Comparison of ENCODE assay signal across 8 cellular contexts in the genomic region with DNA sequence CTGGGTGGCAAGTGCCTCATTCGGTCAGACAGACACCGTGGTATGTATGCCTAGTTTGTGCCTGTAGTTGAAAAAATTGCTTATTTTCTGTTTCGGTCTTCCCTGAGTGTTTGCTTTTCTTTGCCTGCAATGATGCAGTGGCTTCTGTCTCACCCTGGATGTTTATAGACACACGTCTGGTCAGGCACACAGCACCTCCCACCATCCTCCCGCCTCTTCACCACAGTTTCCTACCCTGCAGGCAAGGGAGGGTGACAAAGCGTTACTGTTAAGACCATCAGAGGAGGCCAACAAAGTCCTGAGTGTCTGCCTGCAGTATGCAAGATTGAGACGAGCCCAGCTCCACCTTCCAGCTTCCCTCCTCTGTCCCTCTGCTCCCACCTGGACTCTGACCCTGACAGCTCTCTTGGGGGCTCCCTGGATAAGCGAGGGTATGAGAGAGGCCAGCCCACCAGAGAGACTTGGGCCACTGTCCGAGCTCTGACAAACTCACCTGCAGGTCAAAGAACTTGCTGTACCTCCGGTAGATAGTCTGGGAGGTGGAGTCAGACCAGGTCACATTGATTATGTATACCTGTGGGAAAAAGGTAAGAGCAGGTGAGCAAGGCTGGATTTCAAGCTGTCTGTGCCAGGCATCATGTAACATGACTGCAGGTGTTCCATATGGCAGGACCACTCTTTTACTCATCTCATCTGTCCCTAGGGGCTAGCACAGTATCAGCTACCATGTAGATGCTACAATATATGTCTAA. TPM values are rescaled to one million over a fixed set of nuclear protein-coding genes. Genes with fewer than 3 reads are reported as not detected.
DNase-seq lines count a peak whose midpoint lies in the region; ATAC-seq and TF ChIP-seq lines count a peak whose summit lies in the region.

No MANE protein-coding gene starts in this region.

- ATAC-seq in HG02759 (IDR thresholded peaks at IDR 0.05; ENCODE audit: unreplicated experiment): peak; percentile 97
- ATAC-seq in Panc1: peak; percentile 80
- no peak for ATAC-seq in GM19035 (IDR thresholded peaks at IDR 0.05; ENCODE audit: unreplicated experiment)

- DNase-seq in GM13977 (ENCODE audit: low spot score) (peak; percentile 40), Panc1 (ENCODE audit: low read depth, low spot score) (no peak), AG08396 (ENCODE audit: low spot score) (no peak), Calu3 (no peak)
- peak; percentile 22 for DNase-seq in central memory CD4-positive, alpha-beta T cell
- peak; percentile 10 to 33 for DNase-seq in stimulated activated CD8-positive, alpha-beta memory T cell treated with anti-CD3 and anti-CD28 coated beads, Interleukin-4, amount 100 ng/mL, for 4 hours (ENCODE audit: low read depth in 2 of 2, low spot score in 1 of 2)

- no peaks in the 10 kb centered on the region for H3K27me3 Mint-ChIP-seq in Calu3 (ENCODE audit: unreplicated experiment)

- no peak overlapping the region; the same call in 1 of the 2 replicates for H3K27ac ChIP-seq in Panc1 (ENCODE audit: low read length)

- in situ Hi-C loops in GM13977 (cut with MboI; ENCODE audit: low pct_unique_long_range_greater_than_20kb, low sequenced_read_pairs, unreplicated experiment): no loop called here
- in situ Hi-C loops in Panc1 (cut with HindIII; ENCODE audit: low pct_unique_long_range_greater_than_20kb, low sequenced_read_pairs): no loop called here

- no peaks in the 10 kb centered on the region for H3K36me3 Mint-ChIP-seq in Calu3 (ENCODE audit: insufficient read depth, unreplicated experiment)

- no peaks in the 10 kb centered on the region for H3K9me3 Mint-ChIP-seq in Calu3 (ENCODE audit: low read depth, unreplicated experiment)

- no peak overlapping the region for H3K27ac Mint-ChIP-seq in Calu3 (ENCODE audit: unreplicated experiment)

- H3K4me3 ChIP-seq in Panc1 (ENCODE audit: low read depth in 2 of 2, low read length in 2 of 2): no peak overlapping the region

- CTCF ChIA-PET in Panc1 (lab: Charles Lee): no interaction called here
- CTCF ChIA-PET in Calu3 (lab: Charles Lee): interaction anchor here (0.6 kb wide), 1 partner anchor 9 kb away, joined by 3 read pairs; no protein-coding TSS in a partner anchor

- intact Hi-C loops in Panc1 (cut with micrococcal nuclease; ENCODE audit: unreplicated experiment) (no loop called here), Calu3 (cut with micrococcal nuclease; ENCODE audit: unreplicated experiment) (no loop called here)

- BruUV-seq in Panc1 (replicated peaks; lab: Mats Ljungman, UMichigan): no TSS peak
- no TSS peak for BruUV-seq in Calu3 (replicated peaks; lab: Mats Ljungman, UMichigan)

- H3K9me3 ChIP-seq in Panc1 (ENCODE audit: control insufficient read depth, insufficient read depth, low read depth, low read length): no peaks in the 10 kb centered on the region

- TF ChIP-seq CTCF in GM13977 (IDR thresholded peaks at IDR 0.05; ENCODE audit: extremely low read depth, insufficient read depth, missing control alignments) (no peak), Panc1 (IDR thresholded peaks at IDR 0.05) (no peak), Calu3 (IDR thresholded peaks at IDR 0.05; ENCODE audit: unreplicated experiment) (no peak)

- no peaks in the 10 kb centered on the region; the same call in 1 of the 2 replicates for H3K4me1 ChIP-seq in Panc1 (ENCODE audit: control insufficient read depth, insufficient read depth, low read length)

- no peaks in the 10 kb centered on the region for H3K4me1 Mint-ChIP-seq in Calu3 (ENCODE audit: low read depth, unreplicated experiment)

- POLR2A ChIA-PET in Panc1 (lab: Charles Lee): no interaction called here

- no peaks in the 10 kb centered on the region for H3K27me3 ChIP-seq in Panc1 (ENCODE audit: control insufficient read depth, insufficient read depth, low read length)

- no peaks in the 10 kb centered on the region for H3K36me3 ChIP-seq in Panc1 (ENCODE audit: control insufficient read depth, insufficient read depth, low read length)

- no peak overlapping the region for H3K4me3 Mint-ChIP-seq in Calu3 (ENCODE audit: low read depth, unreplicated experiment)

RNA-seq across cellular contexts. Expression of gene SH3PXD2A, which starts 54.4 kb away (rescaled TPM):
- total RNA-seq in Panc1 (2021; ENCODE audit: unreplicated experiment): 5.7 TPM
- 5.5 TPM for polyA plus RNA-seq in Panc1 (2012; ENCODE audit: insufficient read length)
- total RNA-seq in Calu3 (2022): 7.5 TPM in 2 replicates

Comparison
In these comparisons a context has a peak if more than half of its experiments do, and no peak if none do; other contexts are left out.
1. DNase-seq: peak in GM13977 (single experiment), central memory CD4-positive, alpha-beta T cell (single experiment) and stimulated activated CD8-positive, alpha-beta memory T cell treated with anti-CD3 and anti-CD28 coated beads, Interleukin-4, amount 100 ng/mL, for 4 hours (2 of 2); none in Panc1 (single experiment), AG08396 (single experiment) and Calu3 (single experiment).